ENCODE assay signal across 1 cellular context in genomic region chr2:47172156-47172921, GRCh38.
TF ChIP-seq lines count a peak whose summit lies in the region.

No MANE protein-coding gene starts in this region.

TF ChIP-seq in IMR-90, 13 proteins besides CTCF, POLR2A, EP300 and RAD21 (continued from another document):
- TF ChIP-seq, protein P1, sequence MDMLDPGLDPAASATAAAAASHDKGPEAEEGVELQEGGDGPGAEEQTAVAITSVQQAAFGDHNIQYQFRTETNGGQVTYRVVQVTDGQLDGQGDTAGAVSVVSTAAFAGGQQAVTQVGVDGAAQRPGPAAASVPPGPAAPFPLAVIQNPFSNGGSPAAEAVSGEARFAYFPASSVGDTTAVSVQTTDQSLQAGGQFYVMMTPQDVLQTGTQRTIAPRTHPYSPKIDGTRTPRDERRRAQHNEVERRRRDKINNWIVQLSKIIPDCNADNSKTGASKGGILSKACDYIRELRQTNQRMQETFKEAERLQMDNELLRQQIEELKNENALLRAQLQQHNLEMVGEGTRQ (IDR thresholded peaks at IDR 0.05; ENCODE audit: low read depth, low read length), result no peak
